Comparison of ENCODE assay signal across 9 cellular contexts in genomic region chr10:128062331-128062730, GRCh38.
DNase-seq lines count a peak whose midpoint lies in the region; ATAC-seq and TF ChIP-seq lines count a peak whose summit lies in the region.
"Had no signal": no experiment of that assay in that cellular context is flagged by ENCODE, and none has a peak within 500 bp of the region (broad histone marks: within the 10 kb centered on the region; RNA-seq: fewer than 3 reads in every experiment).

No MANE protein-coding gene starts in this region.

- H4K8ac ChIP-seq in neuronal stem cell (ENCODE audit: low read depth, low read length) = no peak overlapping the region

- H2BK120ac ChIP-seq in neuronal stem cell (ENCODE audit: low read depth, low read length) = no peak overlapping the region

- H3K18ac ChIP-seq in neuronal stem cell (ENCODE audit: low read length) = no peak overlapping the region

- H4K91ac ChIP-seq in neuronal stem cell (ENCODE audit: low read depth, low read length, poor library complexity) = no peak overlapping the region

- H3K4me1 ChIP-seq in Karpas-422 (ENCODE audit: low read length) = peaks cover 79% of the 10 kb centered on the region
- peaks cover 9 to 22% of the 10 kb centered on the region in 2 donors for H3K4me1 ChIP-seq in neuronal stem cell (ENCODE audit: control insufficient read depth in 2 of 2, insufficient read depth in 1 of 2, low read depth in 1 of 2, low read length in 2 of 2)

- no peaks in the 10 kb centered on the region for H4K20me1 ChIP-seq in Karpas-422 (ENCODE audit: insufficient read depth, low read depth, low read length)

- H3K27ac ChIP-seq in Karpas-422 (ENCODE audit: low read length) (peak overlapping the region; percentile 97), neuronal stem cell (replicated peaks; ENCODE audit: low read length) (no peak overlapping the region), brain microvascular endothelial cell (no peak overlapping the region)

- no peak overlapping the region for H2BK5ac ChIP-seq in neuronal stem cell (ENCODE audit: low read length)

- H3K4me2 ChIP-seq in Karpas-422 (ENCODE audit: low read depth, low read length, poor library complexity, severe bottlenecking) (peak overlapping the region; percentile 75), neuronal stem cell (ENCODE audit: insufficient read depth, low read length, poor library complexity, severe bottlenecking) (no peak overlapping the region)

- H3K9ac ChIP-seq in Karpas-422 (ENCODE audit: low read length) (peak overlapping the region; percentile 73), neuronal stem cell (ENCODE audit: low read depth, low read length, poor library complexity) (no peak overlapping the region)

- CTCF ChIA-PET in GM10248 (lab: Yijun Ruan, JAX) = interaction anchor here (0.7 to 17.6 kb wide), 5 partner anchors 11 to 51 kb away, joined by 3 to 335 read pairs (median 13); no protein-coding TSS in a partner anchor

- H3K4me3 ChIP-seq in Karpas-422 (ENCODE audit: low read length) = peak overlapping the region; percentile 65
- no peak overlapping the region for H3K4me3 ChIP-seq in choroid plexus epithelial cell (ENCODE audit: low read depth, low read length)
- H3K4me3 ChIP-seq in neuronal stem cell (ENCODE audit: low read length in 2 of 2) = no peak overlapping the region
- no peak overlapping the region for H3K4me3 ChIP-seq in brain microvascular endothelial cell (ENCODE audit: low read depth, low read length)

- POLR2A ChIA-PET in GM10248 (lab: Yijun Ruan, JAX) = no interaction called here

- WGBS in neuronal stem cell (ENCODE audit: extremely low coverage in 2 of 2, insufficient read length in 2 of 2, insufficient replicate concordance in 1 of 2), 2 donors = no CpG with 5 or more reads among the region's 9 CpGs

- H2AFZ ChIP-seq in Karpas-422 (ENCODE audit: low read length) (peak overlapping the region; percentile 4; the same call in 1 of the 2 replicates), neuronal stem cell (ENCODE audit: low read length) (peak overlapping the region; percentile 79)

- no peaks in the 10 kb centered on the region for H3K9me2 ChIP-seq in Karpas-422 (replicated peaks; ENCODE audit: insufficient read depth, low read length)

- H3K9me3 ChIP-seq in Karpas-422 (ENCODE audit: low read length) = no peaks in the 10 kb centered on the region
- peaks cover 0 to 7% of the 10 kb centered on the region in 2 donors for H3K9me3 ChIP-seq in neuronal stem cell (replicated peaks in 1 of 2; ENCODE audit: control insufficient read depth in 2 of 2, insufficient read depth in 1 of 2, low read depth in 1 of 2, low read length in 2 of 2)

- no peaks in the 10 kb centered on the region for H3K27me3 ChIP-seq in Karpas-422 (ENCODE audit: low read length)
- H3K27me3 ChIP-seq in neuronal stem cell (ENCODE audit: control insufficient read depth in 3 of 3, insufficient read depth in 3 of 3, low read depth in 1 of 3, low read length in 3 of 3) = peaks cover 0 to 6% (median 0%) of the 10 kb centered on the region in 3 experiments
- H3K27me3 ChIP-seq in brain microvascular endothelial cell (replicated peaks) = no peaks in the 10 kb centered on the region

- TF ChIP-seq CTCF in choroid plexus epithelial cell (conservative IDR thresholded peaks at IDR 0.05; ENCODE audit: low read depth, low read length) (no peak), GM10248 (IDR thresholded peaks at IDR 0.05; ENCODE audit: control extremely low read depth, extremely low read depth, low read depth, missing control alignments) (no peak), brain microvascular endothelial cell (IDR thresholded peaks at IDR 0.05; ENCODE audit: low read depth, low read length, missing control alignments) (no peak)

- no peak overlapping the region for H2BK15ac ChIP-seq in neuronal stem cell (ENCODE audit: low read length)

- H3K4ac ChIP-seq in neuronal stem cell (ENCODE audit: low read length) = no peak overlapping the region

- in situ Hi-C loops in brain microvascular endothelial cell (cut with HindIII; ENCODE audit: low pct_ligation_motif_present, low sequenced_read_pairs) = no loop called here

- peaks cover 5% of the 10 kb centered on the region for H3K79me1 ChIP-seq in neuronal stem cell (ENCODE audit: low read depth, low read length)

- H3K36me3 ChIP-seq in Karpas-422 (ENCODE audit: insufficient read depth, low read length) (peaks cover 17% of the 10 kb centered on the region), neuronal stem cell (replicated peaks in 1 of 2; ENCODE audit: control insufficient read depth in 2 of 2, insufficient read depth in 2 of 2, low read length in 2 of 2) (peaks cover 0 to 9% of the 10 kb centered on the region in 2 donors), brain microvascular endothelial cell (replicated peaks) (peaks cover 31% of the 10 kb centered on the region)

- DNase-seq in Karpas-422 (peak; percentile 79), choroid plexus epithelial cell (ENCODE audit: low read depth) (peak; percentile 18), neuronal stem cell (ENCODE audit: low spot score) (no peak), NCI-H2196 treated with DMSO at 0.1 percent for 48 hours (lab: John Stamatoyannopoulos, UW; ENCODE audit: unreplicated experiment) (no peak), GM10248 (ENCODE audit: extremely low spot score) (no peak), brain microvascular endothelial cell (no peak)
- no peak for DNase-seq in stimulated activated CD8-positive, alpha-beta memory T cell treated with anti-CD3 and anti-CD28 coated beads, Interleukin-4, amount 100 ng/mL, for 48 hours
- DNase-seq: NCI-H226 had no signal

- H3K23ac ChIP-seq in neuronal stem cell (ENCODE audit: low read depth, low read length, poor library complexity) = no peak overlapping the region

- no peaks in the 10 kb centered on the region for H3K79me2 ChIP-seq in Karpas-422 (ENCODE audit: low read length)

- H2BK12ac ChIP-seq in neuronal stem cell (ENCODE audit: low read length) = no peak overlapping the region

- peak; percentile 0 for ATAC-seq in GM21447 (IDR thresholded peaks at IDR 0.05; ENCODE audit: unreplicated experiment)

- H3K14ac ChIP-seq in neuronal stem cell (ENCODE audit: low read length) = no peak overlapping the region

- H2AK5ac ChIP-seq in neuronal stem cell (ENCODE audit: low read depth, low read length) = no peak overlapping the region

Comparison
In these comparisons a context has a peak if more than half of its experiments do, and no peak if none do; other contexts are left out.
1. DNase-seq: peak in Karpas-422 (single experiment) and choroid plexus epithelial cell (single experiment); none in neuronal stem cell (single experiment), NCI-H2196 treated with DMSO at 0.1 percent for 48 hours (single experiment), stimulated activated CD8-positive, alpha-beta memory T cell treated with anti-CD3 and anti-CD28 coated beads, Interleukin-4, amount 100 ng/mL, for 48 hours (single experiment), GM10248 (single experiment) and brain microvascular endothelial cell (single experiment).